ENCODE assay signal across 20 cellular contexts in the genomic region with DNA sequence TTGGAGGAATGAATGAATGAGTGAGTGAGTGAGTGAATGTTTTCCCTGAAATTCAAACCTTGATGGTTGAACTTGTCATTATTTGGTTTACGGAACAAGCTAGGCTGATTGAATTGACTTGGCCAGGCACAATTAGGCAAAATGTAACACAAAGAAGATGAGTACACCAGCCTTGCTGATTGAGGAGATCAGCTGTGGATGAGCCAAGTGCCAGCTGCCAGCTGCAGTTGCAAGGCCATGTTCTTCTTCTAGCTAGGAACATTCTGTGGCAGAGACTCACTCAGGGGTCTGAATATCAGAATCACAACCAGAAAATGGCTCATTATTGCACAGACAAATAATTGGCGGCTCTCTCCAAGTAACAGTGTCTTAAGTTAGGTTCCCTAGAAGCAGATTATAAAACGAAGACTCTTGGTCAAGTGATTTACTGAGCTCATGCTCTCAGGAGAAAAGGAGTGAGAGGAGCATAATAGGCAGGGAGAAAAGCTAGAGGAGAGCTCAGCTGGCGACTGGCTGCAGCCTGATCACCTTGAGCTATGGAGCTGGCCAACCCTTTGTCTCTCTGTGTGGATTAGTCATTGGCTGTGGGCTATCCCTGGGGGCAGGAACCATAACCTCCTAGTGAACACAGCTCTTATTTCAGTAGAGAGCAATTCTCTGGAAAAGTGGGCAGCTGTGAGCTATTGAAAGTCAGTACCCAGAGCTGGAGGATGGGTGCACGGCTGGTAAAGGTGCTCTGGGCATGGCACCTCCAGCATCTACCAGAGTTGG.
A peak's percentile ranks its signal among the peaks of the same experiment; 100 is the strongest.
DNase-seq lines count a peak whose midpoint lies in the region; ATAC-seq, FAIRE-seq and TF ChIP-seq lines count a peak whose summit lies in the region.
"Had no signal": no experiment of that assay in that cellular context is flagged by ENCODE, and none has a peak within 500 bp of the region (broad histone marks: within the 10 kb centered on the region; RNA-seq: fewer than 3 reads in every experiment).

No MANE protein-coding gene starts in this region.

- H3K9ac ChIP-seq in IMR-90 (ENCODE audit: low read depth, low read length) (no peak overlapping the region), HepG2 (ENCODE audit: insufficient read depth, low read depth, low read length) (no peak overlapping the region)

- no peak overlapping the region for H2AFZ ChIP-seq in IMR-90 (replicated peaks; ENCODE audit: low read length, poor library complexity)
- H2AFZ ChIP-seq in HepG2 (ENCODE audit: low read length), result no peak overlapping the region

- H4K20me1 ChIP-seq in IMR-90 (ENCODE audit: insufficient read depth, low read length) (no peaks in the 10 kb centered on the region), HepG2 (ENCODE audit: insufficient read depth, low read length) (no peaks in the 10 kb centered on the region)

- no peaks in the 10 kb centered on the region for H3K79me1 ChIP-seq in IMR-90 (ENCODE audit: low read depth in 1 of 2, low read length in 2 of 2)

- H3K4me3 ChIP-seq in IMR-90 (ENCODE audit: insufficient read depth, low read depth, low read length) (no peak overlapping the region), RWPE2 (ENCODE audit: severe bottlenecking) (no peak overlapping the region), psoas muscle (no peak overlapping the region), HepG2 (replicated peaks in 1 of 3; ENCODE audit: insufficient read depth in 1 of 3, low read depth in 2 of 3, low read length in 3 of 3) (no peak overlapping the region)
- H3K4me3 ChIP-seq: upper lobe of left lung had no signal

- no peak overlapping the region for H2AK9ac ChIP-seq in IMR-90 (replicated peaks; ENCODE audit: low read depth, low read length, poor library complexity)

- intact Hi-C loops in IMR-90 (cut with micrococcal nuclease) (no loop called here), psoas muscle (cut with DNase I) (no loop called here), HepG2 (cut with micrococcal nuclease; ENCODE audit: unreplicated experiment) (no loop called here)

- H3K27me3 ChIP-seq in IMR-90 (ENCODE audit: control insufficient read depth, insufficient read depth, low read length) (peaks cover 2% of the 10 kb centered on the region; the same call in 1 of the 2 replicates), RWPE2 (ENCODE audit: insufficient read depth, poor library complexity, severe bottlenecking) (no peaks in the 10 kb centered on the region), psoas muscle (ENCODE audit: insufficient read depth in 3 of 3, low read length in 2 of 3) (no peaks in the 10 kb centered on the region), HepG2 (ENCODE audit: control insufficient read depth in 1 of 2, insufficient read depth in 2 of 2, low read length in 2 of 2) (no peaks in the 10 kb centered on the region)
- H3K27me3 ChIP-seq: upper lobe of left lung had no signal

- POLR2A ChIA-PET in IMR-90 (lab: Charles Lee; ENCODE audit: unreplicated experiment), result no interaction called here
- POLR2A ChIA-PET in HepG2 (lab: Yijun Ruan, JAX), result no interaction called here

- no peak overlapping the region for H3K14ac ChIP-seq in IMR-90 (replicated peaks; ENCODE audit: low read depth, low read length)

- H2BK5ac ChIP-seq in IMR-90 (ENCODE audit: low read depth, low read length, poor library complexity, severe bottlenecking), result no peak overlapping the region

- TF ChIP-seq RAD21 in IMR-90 (IDR thresholded peaks at IDR 0.05; ENCODE audit: low read length), result no peak
- TF ChIP-seq RAD21 in HepG2 (CRISPR knock-in tag; IDR thresholded peaks at IDR 0.05), result no peak

- H2BK15ac ChIP-seq in IMR-90 (ENCODE audit: low read depth, low read length), result no peak overlapping the region

- in situ Hi-C loops in IMR-90 (cut with MboI; ENCODE audit: low sequenced_read_pairs) (no loop called here), G401 (cut with HindIII; ENCODE audit: low sequenced_read_pairs) (no loop called here), HepG2 (cut with HindIII; ENCODE audit: extremely low pct_ligation_motif_present, low pct_unique_long_range_greater_than_20kb) (no loop called here)

- no peak overlapping the region for H3K18ac ChIP-seq in IMR-90 (ENCODE audit: low read depth, low read length)

- no peak overlapping the region for H3K23ac ChIP-seq in IMR-90 (ENCODE audit: low read depth, low read length)

- TF ChIP-seq POLR2A in IMR-90 (IDR thresholded peaks at IDR 0.05; ENCODE audit: low read depth, low read length) (no peak), GM12891 (IDR thresholded peaks at IDR 0.05; ENCODE audit: low read depth, low read length) (no peak), HepG2 (IDR thresholded peaks at IDR 0.05; ENCODE audit: insufficient read depth in 1 of 2, low read depth in 2 of 2, low read length in 2 of 2) (no peak)

- DNase-seq in IMR-90 (peak; percentile 20), RWPE2 (ENCODE audit: low spot score) (no peak), globus pallidus (ENCODE audit: low spot score) (peak; percentile 43), psoas muscle (no peak), GM12891 (ENCODE audit: insufficient read length, low spot score) (no peak), G401 (ENCODE audit: low spot score) (no peak), NCI-H524 (lab: John Stamatoyannopoulos, UW) (no peak), HepG2 (ENCODE audit: low spot score) (no peak)
- DNase-seq: activated CD4-positive, alpha-beta T cell treated with anti-CD3 and anti-CD28 coated beads for 36 hours; activated gamma-delta T cell treated with Interleukin-2 at 50 U/mL for 16 hours; foreskin fibroblast; KG1; naive B cell; NCI-H1105 treated with DMSO at 0.1 percent for 48 hours; OCI-M1; upper lobe of left lung had no signal

- dilution Hi-C loops in IMR-90 (cut with HindIII; ENCODE audit: low sequenced_read_pairs, unreplicated experiment), result no loop called here

- H3K27ac ChIP-seq in IMR-90 (ENCODE audit: insufficient read depth, low read length) (no peak overlapping the region), RWPE2 (ENCODE audit: poor library complexity, severe bottlenecking) (no peak overlapping the region), psoas muscle (peak overlapping the region; percentile 25), HepG2 (ENCODE audit: extremely low read length, insufficient read depth, low read length) (no peak overlapping the region)
- H3K27ac ChIP-seq: HL-60, upper lobe of left lung had no signal

- no peak overlapping the region for H2AK5ac ChIP-seq in IMR-90 (ENCODE audit: low read depth, low read length)

- BruUV-seq in IMR-90 (replicated peaks; lab: Mats Ljungman, UMichigan), result no TSS peak
- BruUV-seq in HepG2 (replicated peaks; lab: Mats Ljungman, UMichigan), result no TSS peak

- FAIRE-seq in GM12891 (lab: Jason Lieb, UNC) (no peak), HepG2 (lab: Jason Lieb, UNC) (no peak)
- FAIRE-seq: colon, GM18507, H54 had no signal

- H3K79me2 ChIP-seq in HepG2 (ENCODE audit: insufficient read depth, low read length), result no peaks in the 10 kb centered on the region

- no peak overlapping the region for H4K8ac ChIP-seq in IMR-90 (ENCODE audit: low read depth in 2 of 2, low read length in 2 of 2)

- no peak overlapping the region for H2BK120ac ChIP-seq in IMR-90 (ENCODE audit: low read depth, low read length)

- H4K5ac ChIP-seq in IMR-90 (ENCODE audit: low read depth, low read length), result no peak overlapping the region

- 67% methylated on average over 1 of the region's 5 CpGs; no CpG with 5 or more reads in 1 of the 2 experiments for WGBS in IMR-90 (ENCODE audit: extremely low coverage in 2 of 2, insufficient read length in 1 of 2), 2 experiments
- 67 to 80% (median 79%) methylated on average over 5 of the region's 5 CpGs for WGBS in psoas muscle, 3 donors
- 33% methylated on average over 5 of the region's 5 CpGs for WGBS in HepG2 (ENCODE audit: low lambda C conversion rate)

- H3K4ac ChIP-seq in IMR-90 (ENCODE audit: low read depth, low read length), result no peak overlapping the region

- H3K36me3 ChIP-seq in IMR-90 (ENCODE audit: control insufficient read depth, insufficient read depth, low read length) (no peaks in the 10 kb centered on the region), RWPE2 (ENCODE audit: low read depth) (no peaks in the 10 kb centered on the region), psoas muscle (ENCODE audit: insufficient read depth in 1 of 2, low read depth in 1 of 2) (no peaks in the 10 kb centered on the region), HepG2 (replicated peaks in 1 of 2; ENCODE audit: control insufficient read depth in 1 of 2, insufficient read depth in 2 of 2, low read length in 2 of 2) (no peaks in the 10 kb centered on the region)
- H3K36me3 ChIP-seq: upper lobe of left lung had no signal

- no peak overlapping the region for H2BK20ac ChIP-seq in IMR-90 (ENCODE audit: low read depth, low read length)

- ATAC-seq in IMR-90 (ENCODE audit: low read depth) (no peak), RWPE2 (ENCODE audit: low read depth) (0 out of 3 replicates have a peak, but pooled peaks have one; percentile 40), psoas muscle (peak in 3 of 4 donors; percentile 25 to 72 (median 27)), HepG2 (no peak)
- ATAC-seq: activated CD4-positive, alpha-beta T cell treated with anti-CD3 and anti-CD28 coated beads for 36 hours had no signal

- H4K91ac ChIP-seq in IMR-90 (ENCODE audit: insufficient read depth, low read depth, low read length), result no peak overlapping the region

- no peaks in the 10 kb centered on the region for H3K9me1 ChIP-seq in IMR-90 (ENCODE audit: insufficient read depth, low read length)

- CTCF ChIA-PET in IMR-90 (lab: Yijun Ruan, JAX), result no interaction called here
- CTCF ChIA-PET in HepG2 (lab: Yijun Ruan, JAX; ENCODE audit: low intra/inter-chr PET ratio, low total read pairs), result no interaction called here

- TF ChIP-seq CTCF in IMR-90 (conservative IDR thresholded peaks at IDR 0.05; ENCODE audit: low read depth, low read length), result no peak
- no peak for TF ChIP-seq CTCF in RWPE2 (IDR thresholded peaks at IDR 0.05; ENCODE audit: poor library complexity, severe bottlenecking)
- TF ChIP-seq CTCF in psoas muscle (IDR thresholded peaks at IDR 0.05), result no peak
- no peak for TF ChIP-seq CTCF in HepG2 (CRISPR knock-in tag; IDR thresholded peaks at IDR 0.05)

- H3K4me1 ChIP-seq in IMR-90 (ENCODE audit: control insufficient read depth, insufficient read depth, low read length), result no peaks in the 10 kb centered on the region
- H3K4me1 ChIP-seq in RWPE2 (ENCODE audit: insufficient read depth, poor library complexity, severe bottlenecking), result peaks cover 5% of the 10 kb centered on the region
- H3K4me1 ChIP-seq in psoas muscle, result peaks cover 24% of the 10 kb centered on the region
- no peaks in the 10 kb centered on the region for H3K4me1 ChIP-seq in HepG2 (ENCODE audit: insufficient read depth, low read length)
- H3K4me1 ChIP-seq: upper lobe of left lung had no signal

- TF ChIP-seq EP300 in HepG2 (IDR thresholded peaks at IDR 0.05; ENCODE audit: low read depth in 2 of 2, low read length in 2 of 2) (no peak), HepG2 (CRISPR knock-in tag; IDR thresholded peaks at IDR 0.05; ENCODE audit: borderline replicate concordance) (no peak)

- no peak overlapping the region for H3K4me2 ChIP-seq in IMR-90 (ENCODE audit: low read depth, low read length)
- no peak overlapping the region for H3K4me2 ChIP-seq in HepG2 (ENCODE audit: low read depth, low read length)

- H3K56ac ChIP-seq in IMR-90 (ENCODE audit: extremely low read depth, insufficient read depth, low read length), result no peak overlapping the region

- H3K9me3 ChIP-seq in IMR-90 (ENCODE audit: control insufficient read depth, insufficient read depth, low read length) (no peaks in the 10 kb centered on the region), RWPE2 (ENCODE audit: severe bottlenecking) (no peaks in the 10 kb centered on the region), psoas muscle (no peaks in the 10 kb centered on the region), HepG2 (ENCODE audit: low read length) (no peaks in the 10 kb centered on the region)
- H3K9me3 ChIP-seq: upper lobe of left lung had no signal

Comparison
In these comparisons a context has a peak if more than half of its experiments do, and no peak if none do; other contexts are left out.
1. ATAC-seq: peak in RWPE2 (single experiment) and psoas muscle (3 of 4); none in IMR-90 (single experiment) and HepG2 (single experiment).
2. DNase-seq: peak in IMR-90 (single experiment) and globus pallidus (single experiment); none in RWPE2 (single experiment), psoas muscle (0 of 2), GM12891 (single experiment), G401 (single experiment), NCI-H524 (0 of 2) and HepG2 (single experiment).